Comparison of ENCODE assay signal across 1 cellular context in the genomic region with DNA sequence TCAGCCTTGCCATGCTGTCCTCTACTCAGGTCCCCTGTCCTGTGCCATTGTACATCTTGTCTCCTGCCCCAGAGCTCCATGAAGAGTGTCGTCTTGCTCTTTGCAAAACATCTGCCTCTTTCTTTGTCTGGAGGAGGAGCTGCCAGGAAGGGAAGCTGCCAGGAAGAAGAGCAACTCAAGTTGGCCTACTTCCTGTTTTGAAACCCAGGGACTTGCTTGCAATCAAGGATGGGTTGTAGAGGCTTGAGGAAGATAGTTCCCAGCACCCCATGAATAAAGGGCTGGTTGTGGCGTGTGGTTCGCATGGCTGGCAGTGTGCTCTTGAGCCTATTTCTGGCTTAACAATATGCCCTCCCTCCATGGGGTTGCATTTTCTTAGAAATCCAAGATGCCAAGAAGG.
TF ChIP-seq lines count a peak whose summit lies in the region.

No MANE protein-coding gene starts in this region.

TF ChIP-seq in K562, 482 proteins besides CTCF, POLR2A, EP300 and RAD21 (continued from another document):
- TF ChIP-seq SPI1 (IDR thresholded peaks at IDR 0.05; ENCODE audit: borderline replicate concordance, low read depth, low read length) (0 out of 2 replicates have a peak, but pooled peaks have one; percentile 54), MAFK (IDR thresholded peaks at IDR 0.05; ENCODE audit: low read length) (no peak), ATF1 (CRISPR knock-in tag; IDR thresholded peaks at IDR 0.05) (no peak), ATF1 (tag; IDR thresholded peaks at IDR 0.05) (no peak), ZNF316 (IDR thresholded peaks at IDR 0.05) (no peak), NONO (IDR thresholded peaks at IDR 0.05; ENCODE audit: low read depth in 2 of 2, low read length in 1 of 2) (no peak), ZNF586 (CRISPR knock-in tag; conservative IDR thresholded peaks at IDR 0.05) (no peak), NR4A1 (CRISPR knock-in tag; IDR thresholded peaks at IDR 0.05) (no peak), NR4A1 (tag; IDR thresholded peaks at IDR 0.05) (no peak), GTF2F1 (IDR thresholded peaks at IDR 0.05; ENCODE audit: low read depth, low read length) (no peak), PML (IDR thresholded peaks at IDR 0.05; ENCODE audit: low read length) (no peak), SMARCE1 (IDR thresholded peaks at IDR 0.05) (no peak), ZNF253 (CRISPR knock-in tag; conservative IDR thresholded peaks at IDR 0.05) (no peak), NCOA4 (IDR thresholded peaks at IDR 0.05; ENCODE audit: partially characterized antibody) (no peak)
- TF ChIP-seq, protein P1, sequence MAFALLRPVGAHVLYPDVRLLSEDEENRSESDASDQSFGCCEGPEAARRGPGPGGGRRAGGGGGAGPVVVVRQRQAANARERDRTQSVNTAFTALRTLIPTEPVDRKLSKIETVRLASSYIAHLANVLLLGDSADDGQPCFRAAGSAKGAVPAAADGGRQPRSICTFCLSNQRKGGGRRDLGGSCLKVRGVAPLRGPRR (CRISPR knock-in tag; IDR thresholded peaks at IDR 0.05): no peak
- TF ChIP-seq, protein P2, sequence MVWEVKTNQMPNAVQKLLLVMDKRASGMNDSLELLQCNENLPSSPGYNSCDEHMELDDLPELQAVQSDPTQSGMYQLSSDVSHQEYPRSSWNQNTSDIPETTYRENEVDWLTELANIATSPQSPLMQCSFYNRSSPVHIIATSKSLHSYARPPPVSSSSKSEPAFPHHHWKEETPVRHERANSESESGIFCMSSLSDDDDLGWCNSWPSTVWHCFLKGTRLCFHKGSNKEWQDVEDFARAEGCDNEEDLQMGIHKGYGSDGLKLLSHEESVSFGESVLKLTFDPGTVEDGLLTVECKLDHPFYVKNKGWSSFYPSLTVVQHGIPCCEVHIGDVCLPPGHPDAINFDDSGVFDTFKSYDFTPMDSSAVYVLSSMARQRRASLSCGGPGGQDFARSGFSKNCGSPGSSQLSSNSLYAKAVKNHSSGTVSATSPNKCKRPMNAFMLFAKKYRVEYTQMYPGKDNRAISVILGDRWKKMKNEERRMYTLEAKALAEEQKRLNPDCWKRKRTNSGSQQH (CRISPR knock-in tag; IDR thresholded peaks at IDR 0.05): no peak
- TF ChIP-seq, protein P3, sequence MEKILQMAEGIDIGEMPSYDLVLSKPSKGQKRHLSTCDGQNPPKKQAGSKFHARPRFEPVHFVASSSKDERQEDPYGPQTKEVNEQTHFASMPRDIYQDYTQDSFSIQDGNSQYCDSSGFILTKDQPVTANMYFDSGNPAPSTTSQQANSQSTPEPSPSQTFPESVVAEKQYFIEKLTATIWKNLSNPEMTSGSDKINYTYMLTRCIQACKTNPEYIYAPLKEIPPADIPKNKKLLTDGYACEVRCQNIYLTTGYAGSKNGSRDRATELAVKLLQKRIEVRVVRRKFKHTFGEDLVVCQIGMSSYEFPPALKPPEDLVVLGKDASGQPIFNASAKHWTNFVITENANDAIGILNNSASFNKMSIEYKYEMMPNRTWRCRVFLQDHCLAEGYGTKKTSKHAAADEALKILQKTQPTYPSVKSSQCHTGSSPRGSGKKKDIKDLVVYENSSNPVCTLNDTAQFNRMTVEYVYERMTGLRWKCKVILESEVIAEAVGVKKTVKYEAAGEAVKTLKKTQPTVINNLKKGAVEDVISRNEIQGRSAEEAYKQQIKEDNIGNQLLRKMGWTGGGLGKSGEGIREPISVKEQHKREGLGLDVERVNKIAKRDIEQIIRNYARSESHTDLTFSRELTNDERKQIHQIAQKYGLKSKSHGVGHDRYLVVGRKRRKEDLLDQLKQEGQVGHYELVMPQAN (IDR thresholded peaks at IDR 0.05; ENCODE audit: borderline replicate concordance): no peak
- TF ChIP-seq, protein P4, sequence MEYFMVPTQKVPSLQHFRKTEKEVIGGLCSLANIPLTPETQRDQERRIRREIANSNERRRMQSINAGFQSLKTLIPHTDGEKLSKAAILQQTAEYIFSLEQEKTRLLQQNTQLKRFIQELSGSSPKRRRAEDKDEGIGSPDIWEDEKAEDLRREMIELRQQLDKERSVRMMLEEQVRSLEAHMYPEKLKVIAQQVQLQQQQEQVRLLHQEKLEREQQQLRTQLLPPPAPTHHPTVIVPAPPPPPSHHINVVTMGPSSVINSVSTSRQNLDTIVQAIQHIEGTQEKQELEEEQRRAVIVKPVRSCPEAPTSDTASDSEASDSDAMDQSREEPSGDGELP (CRISPR knock-in tag; IDR thresholded peaks at IDR 0.05; ENCODE audit: borderline replicate concordance): no peak
- TF ChIP-seq, protein P5, sequence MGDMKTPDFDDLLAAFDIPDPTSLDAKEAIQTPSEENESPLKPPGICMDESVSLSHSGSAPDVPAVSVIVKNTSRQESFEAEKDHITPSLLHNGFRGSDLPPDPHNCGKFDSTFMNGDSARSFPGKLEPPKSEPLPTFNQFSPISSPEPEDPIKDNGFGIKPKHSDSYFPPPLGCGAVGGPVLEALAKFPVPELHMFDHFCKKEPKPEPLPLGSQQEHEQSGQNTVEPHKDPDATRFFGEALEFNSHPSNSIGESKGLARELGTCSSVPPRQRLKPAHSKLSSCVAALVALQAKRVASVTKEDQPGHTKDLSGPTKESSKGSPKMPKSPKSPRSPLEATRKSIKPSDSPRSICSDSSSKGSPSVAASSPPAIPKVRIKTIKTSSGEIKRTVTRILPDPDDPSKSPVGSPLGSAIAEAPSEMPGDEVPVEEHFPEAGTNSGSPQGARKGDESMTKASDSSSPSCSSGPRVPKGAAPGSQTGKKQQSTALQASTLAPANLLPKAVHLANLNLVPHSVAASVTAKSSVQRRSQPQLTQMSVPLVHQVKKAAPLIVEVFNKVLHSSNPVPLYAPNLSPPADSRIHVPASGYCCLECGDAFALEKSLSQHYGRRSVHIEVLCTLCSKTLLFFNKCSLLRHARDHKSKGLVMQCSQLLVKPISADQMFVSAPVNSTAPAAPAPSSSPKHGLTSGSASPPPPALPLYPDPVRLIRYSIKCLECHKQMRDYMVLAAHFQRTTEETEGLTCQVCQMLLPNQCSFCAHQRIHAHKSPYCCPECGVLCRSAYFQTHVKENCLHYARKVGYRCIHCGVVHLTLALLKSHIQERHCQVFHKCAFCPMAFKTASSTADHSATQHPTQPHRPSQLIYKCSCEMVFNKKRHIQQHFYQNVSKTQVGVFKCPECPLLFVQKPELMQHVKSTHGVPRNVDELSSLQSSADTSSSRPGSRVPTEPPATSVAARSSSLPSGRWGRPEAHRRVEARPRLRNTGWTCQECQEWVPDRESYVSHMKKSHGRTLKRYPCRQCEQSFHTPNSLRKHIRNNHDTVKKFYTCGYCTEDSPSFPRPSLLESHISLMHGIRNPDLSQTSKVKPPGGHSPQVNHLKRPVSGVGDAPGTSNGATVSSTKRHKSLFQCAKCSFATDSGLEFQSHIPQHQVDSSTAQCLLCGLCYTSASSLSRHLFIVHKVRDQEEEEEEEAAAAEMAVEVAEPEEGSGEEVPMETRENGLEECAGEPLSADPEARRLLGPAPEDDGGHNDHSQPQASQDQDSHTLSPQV (IDR thresholded peaks at IDR 0.05): 0 out of 2 replicates have a peak, but pooled peaks have one; percentile 2
- TF ChIP-seq, protein P6, sequence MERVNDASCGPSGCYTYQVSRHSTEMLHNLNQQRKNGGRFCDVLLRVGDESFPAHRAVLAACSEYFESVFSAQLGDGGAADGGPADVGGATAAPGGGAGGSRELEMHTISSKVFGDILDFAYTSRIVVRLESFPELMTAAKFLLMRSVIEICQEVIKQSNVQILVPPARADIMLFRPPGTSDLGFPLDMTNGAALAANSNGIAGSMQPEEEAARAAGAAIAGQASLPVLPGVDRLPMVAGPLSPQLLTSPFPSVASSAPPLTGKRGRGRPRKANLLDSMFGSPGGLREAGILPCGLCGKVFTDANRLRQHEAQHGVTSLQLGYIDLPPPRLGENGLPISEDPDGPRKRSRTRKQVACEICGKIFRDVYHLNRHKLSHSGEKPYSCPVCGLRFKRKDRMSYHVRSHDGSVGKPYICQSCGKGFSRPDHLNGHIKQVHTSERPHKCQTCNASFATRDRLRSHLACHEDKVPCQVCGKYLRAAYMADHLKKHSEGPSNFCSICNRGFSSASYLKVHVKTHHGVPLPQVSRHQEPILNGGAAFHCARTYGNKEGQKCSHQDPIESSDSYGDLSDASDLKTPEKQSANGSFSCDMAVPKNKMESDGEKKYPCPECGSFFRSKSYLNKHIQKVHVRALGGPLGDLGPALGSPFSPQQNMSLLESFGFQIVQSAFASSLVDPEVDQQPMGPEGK (CRISPR knock-in tag; IDR thresholded peaks at IDR 0.05; ENCODE audit: borderline replicate concordance): no peak
